Comparison of ENCODE assay signal across 9 cellular contexts in genomic region chr5:136058031-136058971, GRCh38. TPM values are rescaled to one million over a fixed set of nuclear protein-coding genes. Genes with fewer than 3 reads are reported as not detected.
DNase-seq lines count a peak whose midpoint lies in the region; ATAC-seq and TF ChIP-seq lines count a peak whose summit lies in the region.
"Had no signal": no experiment of that assay in that cellular context is flagged by ENCODE, and none has a peak within 500 bp of the region (broad histone marks: within the 10 kb centered on the region; RNA-seq: fewer than 3 reads in every experiment).

No MANE protein-coding gene starts in this region.

- H3K4me1 ChIP-seq in left lung (peaks cover 3 to 16% of the 10 kb centered on the region in 2 donors), aorta (ENCODE audit: control insufficient read depth in 1 of 2, insufficient read depth in 2 of 2, low read length in 2 of 2) (peaks cover 0 to 3% of the 10 kb centered on the region in 2 donors)

- peaks cover 1% of the 10 kb centered on the region for H3K4me1 Mint-ChIP-seq in T-helper 2 cell treated with Interferon-gamma antibody and Interleukin-4, amounts not matched to agents 5 μg/mL and 100 μg/mL, for 36 hours (ENCODE audit: low read depth)

- WGBS in aorta, 2 donors: 0 to 5% methylated on average over 10 of the region's 10 CpGs

- peak; percentile 11 for DNase-seq in SKM-1 treated with dmso at 0.1 percent for 144 hours (lab: John Stamatoyannopoulos, UW; ENCODE audit: unreplicated experiment)
- no peak for DNase-seq in SKM-1 (lab: John Stamatoyannopoulos, UW; ENCODE audit: unreplicated experiment)
- peak; percentile 98 for DNase-seq in brain microvascular endothelial cell
- DNase-seq in left lung: peak in 1 of 2 donors; percentile 69
- peak; percentile 87 for DNase-seq in aorta
- no peak for DNase-seq in T-helper 2 cell treated with Interferon-gamma antibody and Interleukin-4, amounts not matched to agents 5 μg/mL and 100 μg/mL, for 36 hours (ENCODE audit: low spot score)
- DNase-seq in activated naive CD4-positive, alpha-beta T cell treated with anti-CD3 and anti-CD28 coated beads, Interleukin-2, amount 50 U/mL, for 72 hours (ENCODE audit: low spot score in 2 of 2): no peak
- DNase-seq: NCI-H526 treated with DMSO at 0.1 percent for 48 hours had no signal

- peak; percentile 71 for TF ChIP-seq CTCF in brain microvascular endothelial cell (IDR thresholded peaks at IDR 0.05; ENCODE audit: low read depth, low read length, missing control alignments)
- TF ChIP-seq CTCF in left lung (IDR thresholded peaks at IDR 0.05): peak in 1 of 2 donors; percentile 13

- no peaks in the 10 kb centered on the region for H3K27me3 ChIP-seq in brain microvascular endothelial cell (replicated peaks)
- no peaks in the 10 kb centered on the region for H3K27me3 ChIP-seq in left lung
- H3K27me3 ChIP-seq in aorta (ENCODE audit: control insufficient read depth in 1 of 2, insufficient read depth in 2 of 2, low read length in 1 of 2): no peaks in the 10 kb centered on the region

- H3K27ac Mint-ChIP-seq in T-helper 2 cell treated with Interferon-gamma antibody and Interleukin-4, amounts not matched to agents 5 μg/mL and 100 μg/mL, for 36 hours: no peak overlapping the region
- H3K27ac Mint-ChIP-seq in activated naive CD4-positive, alpha-beta T cell treated with anti-CD3 and anti-CD28 coated beads, Interleukin-2, amount 50 U/mL, for 72 hours: no peak overlapping the region

- H3K27ac ChIP-seq in brain microvascular endothelial cell (peak overlapping the region; percentile 93), left lung (peak overlapping the region in 1 of 2 donors; percentile 27), aorta (ENCODE audit: low read depth in 1 of 2, low read length in 2 of 2) (peak overlapping the region; percentile 78 to 85)

- H3K9me3 ChIP-seq in left lung (no peaks in the 10 kb centered on the region), aorta (ENCODE audit: control insufficient read depth, low read length) (no peaks in the 10 kb centered on the region)

- no peaks in the 10 kb centered on the region for H3K36me3 Mint-ChIP-seq in T-helper 2 cell treated with Interferon-gamma antibody and Interleukin-4, amounts not matched to agents 5 μg/mL and 100 μg/mL, for 36 hours (ENCODE audit: low read depth)
- H3K36me3 Mint-ChIP-seq in activated naive CD4-positive, alpha-beta T cell treated with anti-CD3 and anti-CD28 coated beads, Interleukin-2, amount 50 U/mL, for 72 hours: no peaks in the 10 kb centered on the region

- intact Hi-C loops in left lung (cut with DNase I): no loop called here
- intact Hi-C loops in aorta (cut with DNase I): loop anchor here (1.0 to 10.0 kb wide), 6 partner anchors 24 to 114 kb away; no protein-coding TSS in a partner anchor

- H3K4me3 ChIP-seq in brain microvascular endothelial cell (ENCODE audit: low read depth, low read length) (no peak overlapping the region), left lung (no peak overlapping the region), aorta (ENCODE audit: low read length in 2 of 2) (no peak overlapping the region)

- in situ Hi-C loops in brain microvascular endothelial cell (cut with HindIII; ENCODE audit: low pct_ligation_motif_present, low sequenced_read_pairs): no loop called here

- ATAC-seq in left lung: peak; percentile 63
- ATAC-seq in aorta (ENCODE audit: low FRiP score): peak; percentile 85
- ATAC-seq in HG02970 (IDR thresholded peaks at IDR 0.05; ENCODE audit: low FRiP score, unreplicated experiment): no peak
- no peak for ATAC-seq in activated naive CD4-positive, alpha-beta T cell treated with anti-CD3 and anti-CD28 coated beads, Interleukin-2, amount 50 U/mL, for 72 hours

- peaks cover 74% of the 10 kb centered on the region for H3K36me3 ChIP-seq in brain microvascular endothelial cell (replicated peaks)
- peaks cover 0 to 70% of the 10 kb centered on the region in 2 donors for H3K36me3 ChIP-seq in left lung
- peaks cover 0 to under 1% of the 10 kb centered on the region in 2 donors for H3K36me3 ChIP-seq in aorta (ENCODE audit: control insufficient read depth in 1 of 2, insufficient read depth in 2 of 2, low read length in 1 of 2)

- peaks cover 4% of the 10 kb centered on the region for H3K27me3 Mint-ChIP-seq in T-helper 2 cell treated with Interferon-gamma antibody and Interleukin-4, amounts not matched to agents 5 μg/mL and 100 μg/mL, for 36 hours (ENCODE audit: low read depth)

- no peaks in the 10 kb centered on the region for H3K9me3 Mint-ChIP-seq in T-helper 2 cell treated with Interferon-gamma antibody and Interleukin-4, amounts not matched to agents 5 μg/mL and 100 μg/mL, for 36 hours
- no peaks in the 10 kb centered on the region for H3K9me3 Mint-ChIP-seq in activated naive CD4-positive, alpha-beta T cell treated with anti-CD3 and anti-CD28 coated beads, Interleukin-2, amount 50 U/mL, for 72 hours

- no peak overlapping the region for H3K4me3 Mint-ChIP-seq in T-helper 2 cell treated with Interferon-gamma antibody and Interleukin-4, amounts not matched to agents 5 μg/mL and 100 μg/mL, for 36 hours

RNA-seq across cellular contexts. Expression of gene TGFBI, which starts 29.5 kb away (rescaled TPM):
- 100 to 1,000 TPM; 151 to 222 TPM for total RNA-seq in left lung
- 100 to 1,000 TPM; 322 to 335 TPM for total RNA-seq in aorta
- polyA plus RNA-seq in aorta: 10 to 100 TPM; 83.3 to 92.4 TPM
- not detected for total RNA-seq in activated naive CD4-positive, alpha-beta T cell treated with anti-CD3 and anti-CD28 coated beads, Interleukin-2, amount 50 U/mL, for 72 hours

Comparison
In these comparisons a context has a peak if more than half of its experiments do, and no peak if none do; other contexts are left out.
1. DNase-seq: peak in SKM-1 treated with dmso at 0.1 percent for 144 hours (single experiment), brain microvascular endothelial cell (single experiment) and aorta (2 of 2); none in SKM-1 (single experiment), T-helper 2 cell treated with Interferon-gamma antibody and Interleukin-4, amounts not matched to agents 5 μg/mL and 100 μg/mL, for 36 hours (single experiment) and activated naive CD4-positive, alpha-beta T cell treated with anti-CD3 and anti-CD28 coated beads, Interleukin-2, amount 50 U/mL, for 72 hours (0 of 2).
2. ATAC-seq: peak in left lung (single experiment) and aorta (single experiment); none in HG02970 (single experiment) and activated naive CD4-positive, alpha-beta T cell treated with anti-CD3 and anti-CD28 coated beads, Interleukin-2, amount 50 U/mL, for 72 hours (0 of 2).
3. RNA of gene TGFBI, which starts 29.5 kb away (total RNA-seq): 322 to 335 TPM in aorta and 151 to 222 TPM in left lung; not detected in activated naive CD4-positive, alpha-beta T cell treated with anti-CD3 and anti-CD28 coated beads, Interleukin-2, amount 50 U/mL, for 72 hours; every median in the first group is over 100 times any median in the second.
4. intact Hi-C loops: an anchor here in aorta (1.0 to 10.0 kb wide); none called in left lung.